ENCODE assay signal across 8 cellular contexts in genomic region chr2:113626616-113627330, GRCh38. TPM values are rescaled to one million over a fixed set of nuclear protein-coding genes. Genes with fewer than 3 reads are reported as not detected.
DNase-seq lines count a peak whose midpoint lies in the region; ATAC-seq and TF ChIP-seq lines count a peak whose summit lies in the region.
"Not testable (repeated sequence)": the region's sequence is repeated elsewhere in the genome, so short reads cannot be mapped to it uniquely, and the experiment has no call there.

TSS of gene RABL2A (plus strand) at chr2:113627266. CDS start at chr2:113628607, 1,341 bp downstream.

- not testable (repeated sequence) for H3K36me3 Mint-ChIP-seq in activated CD8-positive, alpha-beta memory T cell treated with anti-CD3 and anti-CD28 coated beads, Interleukin-2, amount 10 ng/mL, durations not matched to agents 7 days and 5 days

- H3K4me3 ChIP-seq in MG63 (peak within 1 kb of the TSS; percentile 39), ectodermal cell (ENCODE audit: insufficient read depth, low read depth, low read length) (peak within 1 kb of the TSS; percentile 47), skeletal muscle tissue (ENCODE audit: low read length in 3 of 3) (peak within 1 kb of the TSS; percentile 68 to 72 (median 70)), uterus (peak within 1 kb of the TSS; percentile 38 to 47)

- H3K27ac ChIP-seq in ectodermal cell (ENCODE audit: insufficient read depth, low read depth, low read length, poor library complexity, severe bottlenecking); skeletal muscle tissue (ENCODE audit: low read depth, low read length): not testable (repeated sequence)
- H3K27ac ChIP-seq in uterus = peak within 1 kb of the TSS; percentile 27 to 36

- not testable (repeated sequence) for TF ChIP-seq CTCF in uterus (IDR thresholded peaks at IDR 0.05)

- H3K27ac Mint-ChIP-seq in activated CD8-positive, alpha-beta memory T cell treated with anti-CD3 and anti-CD28 coated beads, Interleukin-2, amount 10 ng/mL, durations not matched to agents 7 days and 5 days = peak within 1 kb of the TSS; percentile 83

- not testable (repeated sequence) for H3K9me3 ChIP-seq in MG63; ectodermal cell (ENCODE audit: control insufficient read depth, low read length); skeletal muscle tissue (ENCODE audit: control insufficient read depth in 3 of 3, low read length in 3 of 3); uterus

- ATAC-seq in GM18505 (IDR thresholded peaks at IDR 0.05; ENCODE audit: unreplicated experiment) = peak; percentile 91
- peak; percentile 96 for ATAC-seq in HG02759 (IDR thresholded peaks at IDR 0.05; ENCODE audit: unreplicated experiment)
- peak; percentile 96 for ATAC-seq in activated CD8-positive, alpha-beta memory T cell treated with anti-CD3 and anti-CD28 coated beads, Interleukin-2, amount 10 ng/mL, durations not matched to agents 7 days and 5 days

- intact Hi-C loops in uterus (cut with DNase I; ENCODE audit: low total_unique reads) = not testable (repeated sequence)

- peak within 1 kb of the TSS; percentile 85 for H3K4me3 Mint-ChIP-seq in activated CD8-positive, alpha-beta memory T cell treated with anti-CD3 and anti-CD28 coated beads, Interleukin-2, amount 10 ng/mL, durations not matched to agents 7 days and 5 days

- not testable (repeated sequence) for TF ChIP-seq POLR2A in GM18505 (IDR thresholded peaks at IDR 0.05; ENCODE audit: borderline replicate concordance, extremely low read depth, insufficient read depth, insufficient read length); uterus (IDR thresholded peaks at IDR 0.05)

- H3K4me1 Mint-ChIP-seq in activated CD8-positive, alpha-beta memory T cell treated with anti-CD3 and anti-CD28 coated beads, Interleukin-2, amount 10 ng/mL, durations not matched to agents 7 days and 5 days = peaks cover 19% of the 10 kb centered on the region

- not testable (repeated sequence) for H3K27me3 Mint-ChIP-seq in activated CD8-positive, alpha-beta memory T cell treated with anti-CD3 and anti-CD28 coated beads, Interleukin-2, amount 10 ng/mL, durations not matched to agents 7 days and 5 days

- not testable (repeated sequence) for H3K27me3 ChIP-seq in MG63; ectodermal cell (ENCODE audit: control insufficient read depth, insufficient read depth, low read length, poor library complexity, severe bottlenecking); skeletal muscle tissue (ENCODE audit: control insufficient read depth in 3 of 3, insufficient read depth in 3 of 3, low read length in 3 of 3); uterus

- peak; percentile 74 for DNase-seq in MG63
- DNase-seq in activated CD8-positive, alpha-beta memory T cell treated with anti-CD3 and anti-CD28 coated beads, Interleukin-2, amount 10 ng/mL, durations not matched to agents 7 days and 5 days = peak; percentile 89
- DNase-seq in left kidney (ENCODE audit: low read depth, low spot score) = peak; percentile 89
- peak; percentile 74 to 88 for DNase-seq in uterus

- 1 to 2% methylated on average over 20 to 37 of the region's 51 CpGs for WGBS in ectodermal cell, 2 experiments

- H3K9ac ChIP-seq in skeletal muscle tissue (ENCODE audit: low read depth in 1 of 3, low read length in 3 of 3) = peak within 1 kb of the TSS; percentile 56 to 70 (median 70)

- H3K36me3 ChIP-seq in MG63; ectodermal cell (ENCODE audit: control insufficient read depth, insufficient read depth, low read length); skeletal muscle tissue (ENCODE audit: control insufficient read depth in 3 of 3, insufficient read depth in 3 of 3, low read length in 3 of 3); uterus: not testable (repeated sequence)

- not testable (repeated sequence) for H3K9me3 Mint-ChIP-seq in activated CD8-positive, alpha-beta memory T cell treated with anti-CD3 and anti-CD28 coated beads, Interleukin-2, amount 10 ng/mL, durations not matched to agents 7 days and 5 days (ENCODE audit: low read depth)

- CTCF ChIA-PET in activated CD8-positive, alpha-beta memory T cell treated with anti-CD3 and anti-CD28 coated beads, Interleukin-2, amount 10 ng/mL, durations not matched to agents 7 days and 5 days (lab: Charles Lee) = not testable (repeated sequence)

- not testable (repeated sequence) for H3K4me1 ChIP-seq in ectodermal cell (ENCODE audit: control insufficient read depth, insufficient read depth, low read length); skeletal muscle tissue (ENCODE audit: control insufficient read depth in 3 of 3, insufficient read depth in 3 of 3, low read length in 3 of 3); uterus

RNA-seq across cellular contexts. Expression of gene RABL2A, which starts in this region (rescaled TPM):
- 1.9 and 2.6 TPM in 2 replicates for total RNA-seq in MG63 (2014; rRNA removed; shearing (Covaris generic); ENCODE audit: low replicate concordance)
- 10 to 100 TPM; 13.3 to 19.5 TPM for total RNA-seq in activated CD8-positive, alpha-beta memory T cell treated with anti-CD3 and anti-CD28 coated beads, Interleukin-2, amount 10 ng/mL, durations not matched to agents 7 days and 5 days
- polyA plus RNA-seq in ectodermal cell (2013, experiment 1 of 4) = 30.0 TPM
- 31.8 TPM for polyA plus RNA-seq in ectodermal cell (2013, experiment 2 of 4)
- 17.6 TPM for polyA plus RNA-seq in ectodermal cell (2013, experiment 3 of 4)
- polyA plus RNA-seq in ectodermal cell (2013, experiment 4 of 4) = 23.4 TPM
- 8.9 TPM for total RNA-seq in skeletal muscle tissue
- total RNA-seq in uterus = 10 to 100 TPM in 3 of 4 donors, 1 to 10 TPM in 1; 1.8 to 39.3 (median 23.7) TPM
